26 cellular contexts compared by ENCODE assay signal in the genomic region with DNA sequence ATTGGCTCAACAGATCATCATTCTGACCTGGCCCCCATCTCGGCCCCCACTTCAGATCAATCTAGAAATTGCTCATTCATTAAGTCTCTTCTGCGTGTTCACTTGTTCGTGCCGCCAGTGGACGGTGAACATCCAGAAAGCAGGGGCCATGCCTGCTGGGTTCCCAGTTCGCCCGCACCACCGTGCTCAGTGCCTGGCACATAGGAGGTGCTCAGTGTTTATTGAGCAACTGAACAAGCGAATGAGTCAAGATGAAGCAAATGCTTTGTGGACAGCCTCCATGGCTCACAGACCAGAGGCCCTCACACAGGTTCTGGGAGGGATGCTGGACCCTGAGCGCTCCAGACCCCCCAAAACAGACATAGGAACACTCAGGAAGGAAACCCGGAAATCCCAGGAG. TPM values are rescaled to one million over a fixed set of nuclear protein-coding genes. Genes with fewer than 3 reads are reported as not detected.
"Had no signal": no experiment of that assay in that cellular context is flagged by ENCODE, and none has a peak within 500 bp of the region (broad histone marks: within the 10 kb centered on the region; RNA-seq: fewer than 3 reads in every experiment).

No MANE protein-coding gene starts in this region.

- H3K9me3 Mint-ChIP-seq: naive thymus-derived CD4-positive, alpha-beta T cell; natural killer cell treated with Interleukin-12 subunit alpha and Interleukin-12 subunit beta and Interleukin-15 and Interleukin-18, amount 100 ng/mL, for 72 hours; stimulated activated effector memory CD8-positive, alpha-beta T cell treated with anti-CD3 and anti-CD28 coated beads, Interleukin-12 subunit alpha, Interleukin-12 subunit beta, amount 100 ng/mL, for 72 hours; stimulated activated naive CD8-positive, alpha-beta T cell treated with anti-CD3 and anti-CD28 coated beads, Interleukin-15, Interleukin-2, amounts not matched to agents 100 ng/mL and 50 ng/mL, for 24 hours had no signal

- DNase-seq: hippocampal formation; kidney; left colon; left lung; mesendoderm; midbrain; mucosa of descending colon; naive thymus-derived CD4-positive, alpha-beta T cell; ovary; retina; right cardiac atrium; sigmoid colon; small intestine; spleen; stimulated activated CD4-positive, alpha-beta T cell treated with anti-CD3 and anti-CD28 coated beads, Interleukin-4, amount 100 ng/mL, for 24 hours; stimulated activated naive CD4-positive, alpha-beta T cell; tibial artery; trophoblast cell; upper lobe of right lung had no signal

- H3K36me3 Mint-ChIP-seq: naive thymus-derived CD4-positive, alpha-beta T cell; natural killer cell treated with Interleukin-12 subunit alpha and Interleukin-12 subunit beta and Interleukin-15 and Interleukin-18, amount 100 ng/mL, for 72 hours; stimulated activated effector memory CD8-positive, alpha-beta T cell treated with anti-CD3 and anti-CD28 coated beads, Interleukin-12 subunit alpha, Interleukin-12 subunit beta, amount 100 ng/mL, for 72 hours had no signal

- H3K4me3 ChIP-seq: left lung, lung, mucosa of descending colon, ovary, sigmoid colon, spleen, suprapubic skin, thoracic aorta, tibial artery, upper lobe of right lung had no signal

- H3K36me3 ChIP-seq: left lung, ovary, sigmoid colon, spleen, suprapubic skin, thoracic aorta, tibial artery, upper lobe of right lung had no signal

- H3K27ac Mint-ChIP-seq: naive thymus-derived CD4-positive, alpha-beta T cell; natural killer cell treated with Interleukin-12 subunit alpha and Interleukin-12 subunit beta and Interleukin-15 and Interleukin-18, amount 100 ng/mL, for 72 hours; stimulated activated effector memory CD8-positive, alpha-beta T cell treated with anti-CD3 and anti-CD28 coated beads, Interleukin-12 subunit alpha, Interleukin-12 subunit beta, amount 100 ng/mL, for 72 hours; stimulated activated naive CD8-positive, alpha-beta T cell treated with anti-CD3 and anti-CD28 coated beads, Interleukin-15, Interleukin-2, amounts not matched to agents 100 ng/mL and 50 ng/mL, for 24 hours had no signal

- H3K4me1 Mint-ChIP-seq: naive thymus-derived CD4-positive, alpha-beta T cell; stimulated activated effector memory CD8-positive, alpha-beta T cell treated with anti-CD3 and anti-CD28 coated beads, Interleukin-12 subunit alpha, Interleukin-12 subunit beta, amount 100 ng/mL, for 72 hours had no signal

- H3K27me3 ChIP-seq: left lung, ovary, suprapubic skin, upper lobe of right lung had no signal

- H3K27ac ChIP-seq: left lung, ovary, sigmoid colon, spleen, suprapubic skin, thoracic aorta, tibial artery, upper lobe of right lung had no signal

- ATAC-seq: left colon; left lung; mucosa of descending colon; naive thymus-derived CD4-positive, alpha-beta T cell; natural killer cell treated with Interleukin-12 subunit alpha and Interleukin-12 subunit beta and Interleukin-15 and Interleukin-18, amount 100 ng/mL, for 72 hours; right cardiac atrium; upper lobe of right lung had no signal

- H3K4me3 Mint-ChIP-seq: naive thymus-derived CD4-positive, alpha-beta T cell; natural killer cell treated with Interleukin-12 subunit alpha and Interleukin-12 subunit beta and Interleukin-15 and Interleukin-18, amount 100 ng/mL, for 72 hours; stimulated activated effector memory CD8-positive, alpha-beta T cell treated with anti-CD3 and anti-CD28 coated beads, Interleukin-12 subunit alpha, Interleukin-12 subunit beta, amount 100 ng/mL, for 72 hours; stimulated activated naive CD8-positive, alpha-beta T cell treated with anti-CD3 and anti-CD28 coated beads, Interleukin-15, Interleukin-2, amounts not matched to agents 100 ng/mL and 50 ng/mL, for 24 hours had no signal

- H3K4me1 ChIP-seq: left lung, sigmoid colon, spleen, suprapubic skin, tibial artery, upper lobe of right lung had no signal

RNA-seq across cellular contexts. Expression of gene BEAN1, which starts 13.9 kb away (rescaled TPM):
- total RNA-seq: left colon; naive thymus-derived CD4-positive, alpha-beta T cell; natural killer cell treated with Interleukin-12 subunit alpha and Interleukin-12 subunit beta and Interleukin-15 and Interleukin-18, amount 100 ng/mL, for 72 hours; progenitor cell of endocrine pancreas had no signal
- polyA plus RNA-seq: naive thymus-derived CD4-positive, alpha-beta T cell had no signal
